10 cellular contexts compared by ENCODE assay signal in the genomic region with DNA sequence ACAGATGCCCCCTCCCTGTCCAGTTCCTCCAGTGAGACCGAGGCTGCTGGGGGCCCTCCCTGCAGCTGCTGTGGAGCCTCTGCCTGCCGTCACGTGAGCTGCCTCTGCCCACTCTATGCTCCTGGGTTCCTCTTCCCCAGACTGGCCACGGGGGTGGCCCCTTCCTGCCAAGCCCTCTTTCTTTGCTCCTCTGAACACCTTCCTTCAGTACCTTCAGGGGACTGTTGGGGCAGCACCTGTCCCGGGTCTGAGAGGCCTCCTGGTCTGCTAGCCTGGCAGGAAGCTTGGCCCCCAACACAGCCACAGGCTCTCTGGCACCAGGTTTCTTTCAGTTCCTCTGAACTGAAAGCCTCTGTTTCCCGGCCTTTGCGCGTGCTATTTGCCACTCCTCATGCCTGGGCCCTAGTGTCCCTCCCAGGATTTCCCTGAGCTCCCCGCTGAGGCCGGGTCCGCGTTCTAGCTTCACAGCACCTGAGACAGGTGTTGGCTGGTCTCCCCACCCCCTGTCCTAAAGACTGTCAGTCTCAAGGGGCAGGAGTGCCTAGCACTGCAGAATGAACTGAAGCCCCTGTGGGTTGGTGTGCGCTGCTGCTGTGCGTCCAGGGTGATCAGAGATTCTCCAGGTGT. TPM values are rescaled to one million over a fixed set of nuclear protein-coding genes. Genes with fewer than 3 reads are reported as not detected.
DNase-seq lines count a peak whose midpoint lies in the region; ATAC-seq and TF ChIP-seq lines count a peak whose summit lies in the region.
"Had no signal": no experiment of that assay in that cellular context is flagged by ENCODE, and none has a peak within 500 bp of the region (broad histone marks: within the 10 kb centered on the region; RNA-seq: fewer than 3 reads in every experiment).

No MANE protein-coding gene starts in this region.

- H3K4me1 Mint-ChIP-seq in glutamatergic neuron (ENCODE audit: low read depth, unreplicated experiment), result peaks cover 4% of the 10 kb centered on the region

- H3K27me3 ChIP-seq in BLaER1 (no peaks in the 10 kb centered on the region), right cardiac atrium (ENCODE audit: control insufficient read depth, insufficient read depth) (no peaks in the 10 kb centered on the region)

- peaks cover 30% of the 10 kb centered on the region for H3K36me3 ChIP-seq in BLaER1

- intact Hi-C loops in right cardiac atrium (cut with DNase I), result no loop called here

- no peak for TF ChIP-seq CTCF in glutamatergic neuron (IDR thresholded peaks at IDR 0.05; ENCODE audit: partially characterized antibody, unreplicated experiment)
- TF ChIP-seq CTCF in foreskin fibroblast (IDR thresholded peaks at IDR 0.05; ENCODE audit: low read depth, low read length), result no peak

- peaks cover 20% of the 10 kb centered on the region for H4K20me1 ChIP-seq in BLaER1

- H3K4me3 ChIP-seq in BLaER1, result no peak overlapping the region
- H3K4me3 ChIP-seq in right cardiac atrium (ENCODE audit: low read length), result no peak overlapping the region
- no peak overlapping the region for H3K4me3 ChIP-seq in foreskin fibroblast (ENCODE audit: low read depth in 1 of 2, low read length in 2 of 2)

- H3K9me3 Mint-ChIP-seq in glutamatergic neuron (ENCODE audit: unreplicated experiment), result peaks cover 6% of the 10 kb centered on the region
- H3K9me3 Mint-ChIP-seq: activated naive CD4-positive, alpha-beta T cell treated with anti-CD3 and anti-CD28 coated beads, Interleukin-2, amount 10 ng/mL, durations not matched to agents 7 days and 5 days had no signal

- H3K4me1 ChIP-seq in BLaER1, result peaks cover 58% of the 10 kb centered on the region
- H3K4me1 ChIP-seq in right cardiac atrium (ENCODE audit: control insufficient read depth, insufficient read depth, low read length), result no peaks in the 10 kb centered on the region

- no peaks in the 10 kb centered on the region for H3K36me3 Mint-ChIP-seq in glutamatergic neuron (ENCODE audit: unreplicated experiment)
- H3K36me3 Mint-ChIP-seq: activated naive CD4-positive, alpha-beta T cell treated with anti-CD3 and anti-CD28 coated beads, Interleukin-2, amount 10 ng/mL, durations not matched to agents 7 days and 5 days had no signal

- no peaks in the 10 kb centered on the region for H3K9me3 ChIP-seq in BLaER1
- no peaks in the 10 kb centered on the region for H3K9me3 ChIP-seq in right cardiac atrium (ENCODE audit: control insufficient read depth, low read length)

- ATAC-seq in GM21360 (IDR thresholded peaks at IDR 0.05; ENCODE audit: unreplicated experiment) (peak; percentile 66), right cardiac atrium (peak; percentile 1 to 5)

- H3K9ac ChIP-seq in BLaER1, result peak overlapping the region; percentile 57

- 73% methylated on average over 14 of the region's 14 CpGs for WGBS in right cardiac atrium

- peak overlapping the region; percentile 60 for H3K27ac ChIP-seq in BLaER1
- H3K27ac ChIP-seq in right cardiac atrium (ENCODE audit: low read length), result no peak overlapping the region

- peak overlapping the region; percentile 40; the same call in 1 of the 2 replicates for H3K4me2 ChIP-seq in BLaER1

- no peak overlapping the region for H3K27ac Mint-ChIP-seq in glutamatergic neuron (ENCODE audit: unreplicated experiment)
- H3K27ac Mint-ChIP-seq: activated naive CD4-positive, alpha-beta T cell treated with anti-CD3 and anti-CD28 coated beads, Interleukin-2, amount 10 ng/mL, durations not matched to agents 7 days and 5 days had no signal

- H3K4me3 Mint-ChIP-seq in glutamatergic neuron (ENCODE audit: unreplicated experiment), result no peak overlapping the region
- H3K4me3 Mint-ChIP-seq: activated naive CD4-positive, alpha-beta T cell treated with anti-CD3 and anti-CD28 coated beads, Interleukin-2, amount 10 ng/mL, durations not matched to agents 7 days and 5 days had no signal

- DNase-seq in NAMALWA (ENCODE audit: low spot score) (peak; percentile 68), right cardiac atrium (peak in 2 of 3 donors; percentile 72 to 80), glutamatergic neuron (no peak), foreskin fibroblast (no peak), NCI-H510A (lab: John Stamatoyannopoulos, UW) (no peak), UCSD-AML1 (lab: John Stamatoyannopoulos, UW; ENCODE audit: unreplicated experiment) (no peak)
- DNase-seq: activated naive CD4-positive, alpha-beta T cell treated with anti-CD3 and anti-CD28 coated beads, Interleukin-2, amount 10 ng/mL, durations not matched to agents 7 days and 5 days; NK-92 treated with Interleukin-12 subunit alpha and Interleukin-12 subunit beta, amount 100 ng/mL, for 24 hours had no signal

- peaks cover 8% of the 10 kb centered on the region for H3K27me3 Mint-ChIP-seq in glutamatergic neuron (ENCODE audit: unreplicated experiment)

RNA-seq across cellular contexts. Expression of gene ATP6V0C, which starts 6.6 kb away (rescaled TPM):
- total RNA-seq in right cardiac atrium, result 100 to 1,000 TPM; 153 to 180 (median 179) TPM
- 206 TPM for polyA plus RNA-seq in right cardiac atrium
- 274 TPM for total RNA-seq in glutamatergic neuron (ENCODE audit: unreplicated experiment)

RNA-seq across cellular contexts. Expression of gene AMDHD2, which starts 13.0 kb away (rescaled TPM):
- total RNA-seq in right cardiac atrium (10 to 100 TPM; 10.6 to 16.5 (median 14.4) TPM), glutamatergic neuron (ENCODE audit: unreplicated experiment) (61.0 TPM)
- 12.1 TPM for polyA plus RNA-seq in right cardiac atrium

RNA-seq across cellular contexts. Expression of gene CEMP1, which starts 24.0 kb away (rescaled TPM):
- total RNA-seq in right cardiac atrium (not detected), glutamatergic neuron (ENCODE audit: unreplicated experiment) (not detected)
- 0.27 TPM for polyA plus RNA-seq in right cardiac atrium

RNA-seq across cellular contexts. Expression of gene PDPK1, which starts 30.7 kb away (rescaled TPM):
- 10 to 100 TPM; 35.7 to 44.9 (median 37.8) TPM for total RNA-seq in right cardiac atrium
- 18.0 TPM for polyA plus RNA-seq in right cardiac atrium
- total RNA-seq in glutamatergic neuron (ENCODE audit: unreplicated experiment), result 113 TPM

RNA-seq across cellular contexts. Expression of gene TBC1D24, which starts 32.2 kb away (rescaled TPM):
- 10 to 100 TPM; 11.6 to 15.5 (median 13.0) TPM for total RNA-seq in right cardiac atrium
- 5.7 TPM for polyA plus RNA-seq in right cardiac atrium
- total RNA-seq in glutamatergic neuron (ENCODE audit: unreplicated experiment), result 58.4 TPM

Comparison
In these comparisons a context has a peak if more than half of its experiments do, and no peak if none do; other contexts are left out.
1. DNase-seq: peak in NAMALWA (single experiment) and right cardiac atrium (2 of 3); none in glutamatergic neuron (single experiment), foreskin fibroblast (0 of 2), NCI-H510A (single experiment) and UCSD-AML1 (single experiment).